Comparison of ENCODE assay signal across 21 cellular contexts in the genomic region with DNA sequence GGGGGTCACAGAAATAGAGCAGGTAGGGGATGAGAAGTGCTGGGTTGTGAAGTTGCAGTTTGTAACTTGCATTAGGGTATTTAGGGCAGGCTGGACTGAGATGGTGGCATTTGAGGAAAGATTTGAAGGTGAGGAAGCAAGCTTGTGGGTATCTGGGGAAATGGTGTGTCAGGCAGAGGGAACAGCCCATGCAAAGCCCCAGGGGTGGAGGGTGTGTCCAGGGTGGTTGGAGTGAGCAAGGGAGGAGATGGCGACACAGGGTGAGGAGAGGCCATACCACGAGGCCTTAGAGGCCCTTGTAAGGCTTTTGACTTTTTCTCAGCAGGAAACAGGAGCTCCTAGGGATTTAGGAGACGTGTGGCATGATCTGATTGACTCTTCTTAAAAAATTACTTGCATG.
DNase-seq lines count a peak whose midpoint lies in the region; ATAC-seq and TF ChIP-seq lines count a peak whose summit lies in the region.
"Had no signal": no experiment of that assay in that cellular context is flagged by ENCODE, and none has a peak within 500 bp of the region (broad histone marks: within the 10 kb centered on the region; RNA-seq: fewer than 3 reads in every experiment).

No MANE protein-coding gene starts in this region.

- no peaks in the 10 kb centered on the region for H3K9me2 ChIP-seq in PC-3 (replicated peaks; ENCODE audit: low read length)

- H3F3A ChIP-seq in PC-3 (ENCODE audit: low read length, unreplicated experiment): no peaks in the 10 kb centered on the region

- H4K20me1 ChIP-seq in PC-3 (ENCODE audit: low read length): no peaks in the 10 kb centered on the region
- H4K20me1 ChIP-seq: BLaER1 had no signal

- H3K9me3 ChIP-seq in breast epithelium (no peaks in the 10 kb centered on the region), PC-3 (ENCODE audit: low read length) (no peaks in the 10 kb centered on the region), trophoblast cell (ENCODE audit: insufficient read depth, low read depth, low read length) (peaks cover 2% of the 10 kb centered on the region)

- POLR2A ChIA-PET in MCF 10A (lab: Yijun Ruan, JAX) (no interaction called here), PC-3 (lab: Charles Lee; ENCODE audit: unreplicated experiment) (no interaction called here)

- H3K27me3 ChIP-seq in breast epithelium (no peaks in the 10 kb centered on the region), PC-3 (ENCODE audit: low read length) (no peaks in the 10 kb centered on the region), trophoblast cell (ENCODE audit: insufficient read depth, low read length) (no peaks in the 10 kb centered on the region)
- H3K27me3 ChIP-seq: BLaER1 had no signal

- H3K79me2 ChIP-seq in PC-3 (ENCODE audit: low read length): no peaks in the 10 kb centered on the region
- H3K79me2 ChIP-seq in trophoblast cell (ENCODE audit: control insufficient read depth, insufficient read depth, low read length, poor library complexity): peaks cover under 1% of the 10 kb centered on the region

- H3K4me2 ChIP-seq in PC-3 (ENCODE audit: low read length): no peak overlapping the region
- no peak overlapping the region for H3K4me2 ChIP-seq in trophoblast cell (ENCODE audit: low read length)
- H3K4me2 ChIP-seq: BLaER1 had no signal

- H3K9ac ChIP-seq in PC-3 (ENCODE audit: low read length) (no peak overlapping the region), trophoblast cell (ENCODE audit: low read length) (no peak overlapping the region)
- H3K9ac ChIP-seq: BLaER1, GM23248 had no signal

- H3K4me3 Mint-ChIP-seq in MCF 10A (ENCODE audit: unreplicated experiment): no peak overlapping the region
- H3K4me3 Mint-ChIP-seq in activated T-cell treated with anti-CD3 and anti-CD28 coated beads, Interleukin-2, amount 50 U/mL, for 72 hours: no peak overlapping the region
- H3K4me3 Mint-ChIP-seq: B cell; CD4-positive, CD25-positive, alpha-beta regulatory T cell; CD8-positive, alpha-beta T cell; H9; HFFc6 had no signal

- CTCF ChIA-PET in MCF 10A (lab: Yijun Ruan, JAX) (no interaction called here), PC-3 (lab: Charles Lee) (no interaction called here)

- no peak overlapping the region for H2AFZ ChIP-seq in PC-3 (ENCODE audit: low read length)
- no peak overlapping the region for H2AFZ ChIP-seq in trophoblast cell (ENCODE audit: insufficient read depth, low read length, poor library complexity)
- H2AFZ ChIP-seq: GM23248 had no signal

- H3K36me3 Mint-ChIP-seq in MCF 10A (ENCODE audit: insufficient read depth, unreplicated experiment): no peaks in the 10 kb centered on the region
- H3K36me3 Mint-ChIP-seq in activated T-cell treated with anti-CD3 and anti-CD28 coated beads, Interleukin-2, amount 50 U/mL, for 72 hours (ENCODE audit: insufficient read depth in 2 of 2): no peaks in the 10 kb centered on the region
- H3K36me3 Mint-ChIP-seq: CD4-positive, CD25-positive, alpha-beta regulatory T cell; CD8-positive, alpha-beta T cell had no signal

- H2AK5ac ChIP-seq in trophoblast cell (ENCODE audit: low read length): no peak overlapping the region

- H4K91ac ChIP-seq in trophoblast cell (ENCODE audit: low read depth, low read length): peak overlapping the region; percentile 74

- BruUV-seq in MCF 10A (replicated peaks; lab: Mats Ljungman, UMichigan) (no TSS peak), PC-3 (replicated peaks; lab: Mats Ljungman, UMichigan) (no TSS peak)

- no peak overlapping the region for H3K4ac ChIP-seq in trophoblast cell (ENCODE audit: low read depth, low read length)

- H3K4me3 ChIP-seq in breast epithelium (no peak overlapping the region), PC-3 (ENCODE audit: low read length) (no peak overlapping the region), epithelial cell of esophagus (ENCODE audit: low read length) (no peak overlapping the region), trophoblast cell (ENCODE audit: low read depth, low read length) (no peak overlapping the region)
- H3K4me3 ChIP-seq: BLaER1, GM23248 had no signal

- H4K12ac ChIP-seq in trophoblast cell (ENCODE audit: low read depth, low read length): no peak overlapping the region

- H3K4me1 Mint-ChIP-seq in MCF 10A (ENCODE audit: insufficient read depth, unreplicated experiment): peaks cover 8% of the 10 kb centered on the region
- H3K4me1 Mint-ChIP-seq in activated T-cell treated with anti-CD3 and anti-CD28 coated beads, Interleukin-2, amount 50 U/mL, for 72 hours (ENCODE audit: low read depth): no peaks in the 10 kb centered on the region
- H3K4me1 Mint-ChIP-seq: B cell; CD4-positive, CD25-positive, alpha-beta regulatory T cell had no signal

- H2BK5ac ChIP-seq in trophoblast cell (ENCODE audit: low read depth, low read length, poor library complexity): peak overlapping the region; percentile 48

- peak overlapping the region; percentile 69 for H3K14ac ChIP-seq in trophoblast cell (ENCODE audit: low read length)

- H3K36me3 ChIP-seq in breast epithelium: no peaks in the 10 kb centered on the region
- no peaks in the 10 kb centered on the region for H3K36me3 ChIP-seq in PC-3 (ENCODE audit: low read depth, low read length)
- no peaks in the 10 kb centered on the region for H3K36me3 ChIP-seq in trophoblast cell (ENCODE audit: control insufficient read depth in 1 of 2, insufficient read depth in 2 of 2, low read length in 2 of 2)
- H3K36me3 ChIP-seq: BLaER1 had no signal

- peaks cover 8% of the 10 kb centered on the region for H3K79me1 ChIP-seq in trophoblast cell (ENCODE audit: low read length)

- DNase-seq in MCF 10A (ENCODE audit: unreplicated experiment): peak; percentile 14
- no peak for DNase-seq in breast epithelium (ENCODE audit: low spot score in 2 of 2)
- DNase-seq in PC-3: peak; percentile 14
- peak; percentile 48 for DNase-seq in epithelial cell of esophagus (ENCODE audit: low read depth)
- DNase-seq in trophoblast cell: no peak
- no peak for DNase-seq in activated T-cell treated with anti-CD3 and anti-CD28 coated beads, Interleukin-2, amount 50 U/mL, for 72 hours
- DNase-seq in NCI-H526 treated with DMSO at 0.1 percent for 48 hours (lab: John Stamatoyannopoulos, UW): no peak
- no peak for DNase-seq in cardiac septum (ENCODE audit: low spot score)
- DNase-seq: Caco-2; CD4-positive, CD25-positive, alpha-beta regulatory T cell; CD8-positive, alpha-beta T cell; DMS153; DND-41; GM23248; H9; HFFc6 had no signal

- ATAC-seq in PC-3: no peak
- ATAC-seq in activated T-cell treated with anti-CD3 and anti-CD28 coated beads, Interleukin-2, amount 50 U/mL, for 72 hours (replicated peaks in 1 of 2): no peak
- ATAC-seq: CD8-positive, alpha-beta T cell; HCT116 had no signal

- TF ChIP-seq POLR2A in breast epithelium (IDR thresholded peaks at IDR 0.05): no peak

- peak overlapping the region; percentile 78 for H4K8ac ChIP-seq in trophoblast cell (ENCODE audit: low read depth, low read length)

- H3K23ac ChIP-seq in trophoblast cell (ENCODE audit: low read length): no peak overlapping the region

- H3K27ac ChIP-seq in breast epithelium: no peak overlapping the region
- H3K27ac ChIP-seq in PC-3 (ENCODE audit: low read length): no peak overlapping the region
- no peak overlapping the region for H3K27ac ChIP-seq in trophoblast cell (ENCODE audit: low read depth, low read length)
- H3K27ac ChIP-seq: 22Rv1, BLaER1, C4-2B, GM23248 had no signal

- TF ChIP-seq CTCF in MCF 10A (IDR thresholded peaks at IDR 0.05; ENCODE audit: unreplicated experiment) (no peak), breast epithelium (IDR thresholded peaks at IDR 0.05) (no peak), PC-3 (conservative IDR thresholded peaks at IDR 0.05; ENCODE audit: low read depth, low read length) (no peak), epithelial cell of esophagus (IDR thresholded peaks at IDR 0.05; ENCODE audit: insufficient read depth, low read depth, low read length, missing control alignments) (no peak)

- peak overlapping the region; percentile 78 for H2BK12ac ChIP-seq in trophoblast cell (ENCODE audit: low read length)

- no peak overlapping the region for H3K27ac Mint-ChIP-seq in MCF 10A (ENCODE audit: low read depth, unreplicated experiment)
- H3K27ac Mint-ChIP-seq in activated T-cell treated with anti-CD3 and anti-CD28 coated beads, Interleukin-2, amount 50 U/mL, for 72 hours: no peak overlapping the region
- H3K27ac Mint-ChIP-seq: B cell; CD8-positive, alpha-beta T cell; HFFc6 had no signal

- H3K4me1 ChIP-seq in breast epithelium (no peaks in the 10 kb centered on the region), PC-3 (ENCODE audit: insufficient read depth, low read length) (peaks cover 29% of the 10 kb centered on the region), trophoblast cell (ENCODE audit: control insufficient read depth in 1 of 2, insufficient read depth in 2 of 2, low read length in 2 of 2) (peaks cover 7 to 11% of the 10 kb centered on the region in 2 experiments)
- H3K4me1 ChIP-seq: BLaER1 had no signal

- intact Hi-C loops in MCF 10A (cut with micrococcal nuclease) (no loop called here), breast epithelium (cut with DNase I; ENCODE audit: low total_unique reads) (no loop called here), PC-3 (cut with micrococcal nuclease) (no loop called here), cardiac septum (cut with DNase I) (no loop called here)

- no peak overlapping the region for H2BK120ac ChIP-seq in trophoblast cell (ENCODE audit: insufficient read depth, low read length, poor library complexity)

- WGBS in trophoblast cell (ENCODE audit: extremely low coverage, insufficient coverage, insufficient read length): no CpG with 5 or more reads among the region's 3 CpGs

- peaks cover 7% of the 10 kb centered on the region for H3K9me3 Mint-ChIP-seq in MCF 10A (ENCODE audit: unreplicated experiment)
- H3K9me3 Mint-ChIP-seq in activated T-cell treated with anti-CD3 and anti-CD28 coated beads, Interleukin-2, amount 50 U/mL, for 72 hours: peaks cover 0 to 2% of the 10 kb centered on the region in 2 donors
- H3K9me3 Mint-ChIP-seq: CD8-positive, alpha-beta T cell had no signal

- H3K27me3 Mint-ChIP-seq in MCF 10A (ENCODE audit: insufficient read depth, unreplicated experiment): no peaks in the 10 kb centered on the region
- H3K27me3 Mint-ChIP-seq in activated T-cell treated with anti-CD3 and anti-CD28 coated beads, Interleukin-2, amount 50 U/mL, for 72 hours (ENCODE audit: low read depth): peaks cover 9% of the 10 kb centered on the region

- no peak overlapping the region for H3K18ac ChIP-seq in trophoblast cell (ENCODE audit: low read length)

Comparison
In these comparisons a context has a peak if more than half of its experiments do, and no peak if none do; other contexts are left out.
1. DNase-seq: peak in MCF 10A (single experiment), PC-3 (single experiment) and epithelial cell of esophagus (single experiment); none in breast epithelium (0 of 2), trophoblast cell (0 of 2), activated T-cell treated with anti-CD3 and anti-CD28 coated beads, Interleukin-2, amount 50 U/mL, for 72 hours (0 of 2), NCI-H526 treated with DMSO at 0.1 percent for 48 hours (single experiment) and cardiac septum (single experiment).